16 cellular contexts compared by ENCODE assay signal in genomic region chr14:75289840-75290388, GRCh38.
"Had no signal": no experiment of that assay in that cellular context is flagged by ENCODE, and none has a peak within 500 bp of the region (broad histone marks: within the 10 kb centered on the region; RNA-seq: fewer than 3 reads in every experiment).

No MANE protein-coding gene starts in this region.

- H3K36me3 ChIP-seq: esophagus squamous epithelium, neural progenitor cell, ovary, stomach, thoracic aorta had no signal

- H3K9me3 ChIP-seq: esophagus squamous epithelium, ovary, stomach, thoracic aorta had no signal

- H3K9ac ChIP-seq: neural progenitor cell had no signal

- H3K4me3 Mint-ChIP-seq: activated T-helper 17 cell treated with anti-CD3 and anti-CD28 coated beads, Interleukin-2, amount 50 U/mL, for 72 hours; neural progenitor cell had no signal

- H3K4me2 ChIP-seq: neural progenitor cell had no signal

- H3K27me3 ChIP-seq: esophagus squamous epithelium, neural progenitor cell, ovary, stomach had no signal

- H2AFZ ChIP-seq: neural progenitor cell had no signal

- ATAC-seq: activated T-helper 17 cell treated with anti-CD3 and anti-CD28 coated beads, Interleukin-2, amount 50 U/mL, for 72 hours; left ventricle myocardium superior had no signal

- H3K27ac ChIP-seq: esophagus squamous epithelium, neural progenitor cell, ovary, stomach, thoracic aorta had no signal

- DNase-seq: activated CD4-positive, alpha-beta T cell treated with anti-CD3 and anti-CD28 coated beads, Interleukin-2, amount 50 U/mL, for 1 hour; activated CD8-positive, alpha-beta memory T cell treated with anti-CD3 and anti-CD28 coated beads for 24 hours; activated naive CD4-positive, alpha-beta T cell treated with anti-CD3 and anti-CD28 coated beads, Interleukin-2, amount 50 U/mL, for 16 hours; activated T-cell treated with anti-CD3 and anti-CD28 coated beads for 4 hours; amniotic stem cell; esophagus squamous epithelium; foreskin fibroblast; kidney glomerular epithelial cell; left ventricle myocardium superior; mesendoderm; stimulated activated CD4-positive, alpha-beta T cell treated with anti-CD3 and anti-CD28 coated beads, Interleukin-1b, Interleukin-23, amount 100 ng/mL, for 48 hours; stomach had no signal

- H3K4me1 Mint-ChIP-seq: activated T-helper 17 cell treated with anti-CD3 and anti-CD28 coated beads, Interleukin-2, amount 50 U/mL, for 72 hours had no signal

- H3K9me3 Mint-ChIP-seq: activated T-helper 17 cell treated with anti-CD3 and anti-CD28 coated beads, Interleukin-2, amount 50 U/mL, for 72 hours; neural progenitor cell had no signal

- H3K27ac Mint-ChIP-seq: activated T-helper 17 cell treated with anti-CD3 and anti-CD28 coated beads, Interleukin-2, amount 50 U/mL, for 72 hours; neural progenitor cell had no signal

- H3K4me3 ChIP-seq: esophagus squamous epithelium, neural progenitor cell, ovary, stomach, thoracic aorta had no signal

- H3K36me3 Mint-ChIP-seq: neural progenitor cell had no signal

- H3K27me3 Mint-ChIP-seq: activated T-helper 17 cell treated with anti-CD3 and anti-CD28 coated beads, Interleukin-2, amount 50 U/mL, for 72 hours had no signal
